ENCODE assay signal across 17 cellular contexts in genomic region chr11:28581286-28582242, GRCh38.
DNase-seq lines count a peak whose midpoint lies in the region; ATAC-seq, FAIRE-seq and TF ChIP-seq lines count a peak whose summit lies in the region.
"Had no signal": no experiment of that assay in that cellular context is flagged by ENCODE, and none has a peak within 500 bp of the region (broad histone marks: within the 10 kb centered on the region; RNA-seq: fewer than 3 reads in every experiment).

No MANE protein-coding gene starts in this region.

- no peak overlapping the region for H3K9ac ChIP-seq in keratinocyte (ENCODE audit: control insufficient read depth, extremely low read depth, insufficient read depth, low read length)

- POLR2A ChIA-PET in A673 (lab: Charles Lee; ENCODE audit: low non-redundant PET) (no interaction called here), HEK293 (lab: Yijun Ruan, JAX) (interaction anchor here (1.2 kb wide), 1 partner anchor 15 kb away, joined by 5 read pairs; no protein-coding TSS in a partner anchor)

- H3K4me3 ChIP-seq in A673 (ENCODE audit: low read depth, low read length, poor library complexity, severe bottlenecking), result no peak overlapping the region
- no peak overlapping the region for H3K4me3 ChIP-seq in HEK293 (ENCODE audit: low read depth, low read length)
- no peak overlapping the region for H3K4me3 ChIP-seq in astrocyte of the cerebellum (ENCODE audit: low read depth, low read length)
- H3K4me3 ChIP-seq in keratinocyte (ENCODE audit: control insufficient read depth in 2 of 3, extremely low read depth in 1 of 3, insufficient read depth in 2 of 3, low read depth in 1 of 3, low read length in 3 of 3), result no peak overlapping the region
- H3K4me3 ChIP-seq: lung had no signal

- H4K20me1 ChIP-seq in keratinocyte (ENCODE audit: control insufficient read depth, extremely low read depth, insufficient read depth, low read length), result no peaks in the 10 kb centered on the region

- H3K4me2 ChIP-seq in keratinocyte (ENCODE audit: control insufficient read depth, extremely low read depth, insufficient read depth, low read depth, low read length), result no peak overlapping the region

- in situ Hi-C loops in astrocyte of the cerebellum (cut with HindIII; ENCODE audit: low sequenced_read_pairs), result no loop called here

- peak; percentile 58 for DNase-seq in A673 (ENCODE audit: low spot score)
- peak; percentile 84 for DNase-seq in astrocyte of the cerebellum (ENCODE audit: low read depth)
- DNase-seq in keratinocyte (ENCODE audit: low read depth, low spot score), result peak; percentile 28
- DNase-seq in MV-4-11 (lab: John Stamatoyannopoulos, UW), result no peak
- DNase-seq: activated B cell treated with CpG ODN at 0.5 μM for 24 hours; activated naive CD4-positive, alpha-beta T cell treated with anti-CD3 and anti-CD28 coated beads, Interleukin-2, amount 10 ng/mL, durations not matched to agents 7 days and 5 days; DMS79; KBM-7; NCI-H187; small intestine had no signal

- no peak for ATAC-seq in GM18511 (IDR thresholded peaks at IDR 0.05; ENCODE audit: unreplicated experiment)
- no peak for ATAC-seq in HG03342 (IDR thresholded peaks at IDR 0.05; ENCODE audit: unreplicated experiment)
- ATAC-seq in GM21381 (IDR thresholded peaks at IDR 0.05; ENCODE audit: unreplicated experiment), result no peak
- ATAC-seq: esophagus mucosa had no signal

- H3K79me2 ChIP-seq in keratinocyte (ENCODE audit: control insufficient read depth, insufficient read depth, low read length), result no peaks in the 10 kb centered on the region

- no peaks in the 10 kb centered on the region for H3K9me1 ChIP-seq in keratinocyte (ENCODE audit: control insufficient read depth, extremely low read depth, insufficient read depth, low read length)

- H3K27me3 ChIP-seq in A673 (replicated peaks; ENCODE audit: insufficient read depth, low read depth, low read length, poor library complexity) (peaks cover 18% of the 10 kb centered on the region), keratinocyte (ENCODE audit: control insufficient read depth, extremely low read depth, insufficient read depth, low read length) (no peaks in the 10 kb centered on the region)

- no TSS peak for BruUV-seq in A673 (replicated peaks; lab: Mats Ljungman, UMichigan)

- intact Hi-C loops in A673 (cut with micrococcal nuclease; ENCODE audit: unreplicated experiment), result no loop called here

- H3K36me3 ChIP-seq in A673 (ENCODE audit: insufficient read depth, low read length, poor library complexity, severe bottlenecking) (no peaks in the 10 kb centered on the region), HEK293 (ENCODE audit: control insufficient read depth in 2 of 2, insufficient read depth in 1 of 2, low read length in 2 of 2) (no peaks in the 10 kb centered on the region), keratinocyte (ENCODE audit: control insufficient read depth in 2 of 2, extremely low read depth in 1 of 2, insufficient read depth in 2 of 2, low read length in 2 of 2) (no peaks in the 10 kb centered on the region)

- dilution Hi-C loops in keratinocyte (cut with MboI; ENCODE audit: extremely low pct_ligation_motif_present, low sequenced_read_pairs), result no loop called here

- TF ChIP-seq CTCF in A673 (conservative IDR thresholded peaks at IDR 0.05; ENCODE audit: low read depth, low read length) (0 out of 2 replicates have a peak, but pooled peaks have one; percentile 27), HEK293 (tag by site-specific recombination; IDR thresholded peaks at IDR 0.05) (no peak), astrocyte of the cerebellum (IDR thresholded peaks at IDR 0.05; ENCODE audit: low read depth, low read length, missing control alignments) (no peak), keratinocyte (optimal IDR thresholded peaks at IDR 0.05 in 1 of 3, IDR thresholded peaks at IDR 0.05 in 1 of 3, conservative IDR thresholded peaks at IDR 0.05 in 1 of 3; ENCODE audit: extremely low read depth in 1 of 3, insufficient read depth in 2 of 3, low read length in 3 of 3) (no peak)

- H3K27ac ChIP-seq in A673 (ENCODE audit: low read depth, low read length, poor library complexity, severe bottlenecking) (no peak overlapping the region), HEK293 (ENCODE audit: extremely low read depth, low read depth, low read length) (no peak overlapping the region), keratinocyte (ENCODE audit: control insufficient read depth, insufficient read depth, low read length) (no peak overlapping the region)

- H2AFZ ChIP-seq in keratinocyte (ENCODE audit: control insufficient read depth, low read length), result no peak overlapping the region

- no peaks in the 10 kb centered on the region for H3K4me1 ChIP-seq in A673 (ENCODE audit: insufficient read depth, low read length, poor library complexity, severe bottlenecking)
- H3K4me1 ChIP-seq in HEK293 (ENCODE audit: control insufficient read depth, insufficient read depth, low read length), result no peaks in the 10 kb centered on the region
- peaks cover 8% of the 10 kb centered on the region for H3K4me1 ChIP-seq in keratinocyte (ENCODE audit: control insufficient read depth, extremely low read depth, insufficient read depth, low read length)

- H3K9me3 ChIP-seq in A673 (ENCODE audit: low read depth, low read length, poor library complexity, severe bottlenecking), result no peaks in the 10 kb centered on the region
- no peaks in the 10 kb centered on the region for H3K9me3 ChIP-seq in HEK293 (ENCODE audit: control insufficient read depth, insufficient read depth, low read depth, low read length)
- H3K9me3 ChIP-seq in keratinocyte (ENCODE audit: control insufficient read depth, low read depth, low read length), result no peaks in the 10 kb centered on the region

- CTCF ChIA-PET in A673 (lab: Charles Lee) (no interaction called here), HEK293 (lab: Yijun Ruan, JAX) (interaction anchor here (0.9 to 1.0 kb wide), 2 partner anchors 8 to 16 kb away, joined by 3 read pairs; no protein-coding TSS in a partner anchor)

- FAIRE-seq in keratinocyte (lab: Jason Lieb, UNC), result no peak
- FAIRE-seq: GM12892, small intestine had no signal

TF ChIP-seq in HEK293, 187 proteins besides CTCF, POLR2A, EP300 and RAD21:
- TF ChIP-seq GLIS1 (tag by site-specific recombination; IDR thresholded peaks at IDR 0.05) (0 out of 2 replicates have a peak, but pooled peaks have one; percentile 7), SP3 (tag by site-specific recombination; IDR thresholded peaks at IDR 0.05) (no peak), ZNF488 (tag by site-specific recombination; IDR thresholded peaks at IDR 0.05) (no peak)
